23 cellular contexts compared by ENCODE assay signal in the genomic region with DNA sequence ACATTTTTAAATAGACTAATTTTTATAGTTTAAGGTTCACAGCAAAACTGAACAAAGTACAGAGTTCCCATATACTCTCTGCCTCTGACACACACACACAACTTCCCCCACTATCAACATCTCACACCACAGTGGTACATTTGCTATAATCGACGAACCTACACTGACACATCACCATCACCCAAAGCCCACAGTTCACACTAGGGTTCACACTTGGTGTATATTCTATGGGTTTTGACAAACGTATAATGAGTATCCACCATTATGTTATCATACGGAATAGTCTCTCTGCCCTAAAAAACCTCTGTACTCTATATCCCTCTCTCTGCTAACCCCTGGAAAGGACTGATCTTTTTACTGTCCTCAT. TPM values are rescaled to one million over a fixed set of nuclear protein-coding genes. Genes with fewer than 3 reads are reported as not detected.
DNase-seq lines count a peak whose midpoint lies in the region; ATAC-seq, FAIRE-seq and TF ChIP-seq lines count a peak whose summit lies in the region.
"Had no signal": no experiment of that assay in that cellular context is flagged by ENCODE, and none has a peak within 500 bp of the region (broad histone marks: within the 10 kb centered on the region; RNA-seq: fewer than 3 reads in every experiment).

No MANE protein-coding gene starts in this region.

- peak overlapping the region; percentile 47 for H3K27ac Mint-ChIP-seq in activated CD4-positive, alpha-beta memory T cell treated with anti-CD3 and anti-CD28 coated beads for 36 hours
- no peak overlapping the region for H3K27ac Mint-ChIP-seq in activated CD4-positive, alpha-beta memory T cell treated with anti-CD3 and anti-CD28 coated beads, Interleukin-2, amount 10 ng/mL, durations not matched to agents 7 days and 5 days
- peak overlapping the region; percentile 70 for H3K27ac Mint-ChIP-seq in nephron progenitor cell

- H3K9me3 ChIP-seq in K562 (replicated peaks; ENCODE audit: control insufficient read depth, insufficient read depth, low read depth, low read length): no peaks in the 10 kb centered on the region

- TF ChIP-seq CTCF in K562 (IDR thresholded peaks at IDR 0.05 in 2 of 3, conservative IDR thresholded peaks at IDR 0.05 in 1 of 3; ENCODE audit: insufficient read depth in 2 of 3, low read depth in 1 of 3, low read length in 3 of 3) (no peak), nephron progenitor cell (IDR thresholded peaks at IDR 0.05) (no peak)

- no peak overlapping the region for H3K4me3 ChIP-seq in K562
- H3K4me3 ChIP-seq: coronary artery, lung, SK-N-MC, skin epidermis had no signal

- TF ChIP-seq EP300 in K562 (IDR thresholded peaks at IDR 0.05; ENCODE audit: low read length): no peak

- no peaks in the 10 kb centered on the region for H3K27me3 Mint-ChIP-seq in activated CD4-positive, alpha-beta memory T cell treated with anti-CD3 and anti-CD28 coated beads for 36 hours
- H3K27me3 Mint-ChIP-seq in activated CD4-positive, alpha-beta memory T cell treated with anti-CD3 and anti-CD28 coated beads, Interleukin-2, amount 10 ng/mL, durations not matched to agents 7 days and 5 days: no peaks in the 10 kb centered on the region
- H3K27me3 Mint-ChIP-seq in nephron progenitor cell (ENCODE audit: low read depth, poor library complexity): no peaks in the 10 kb centered on the region

- no peak overlapping the region for H3K27ac ChIP-seq in K562 (ENCODE audit: extremely low read depth, low read depth, low read length)
- H3K27ac ChIP-seq: coronary artery, SK-N-MC had no signal

- intact Hi-C loops in activated CD4-positive, alpha-beta memory T cell treated with anti-CD3 and anti-CD28 coated beads for 36 hours (cut with micrococcal nuclease): loop anchor here (1.0 kb wide), 2 partner anchors 9 to 15 kb away; partner anchors contain the start of gene TMEM30A
- intact Hi-C loops in K562 (cut with micrococcal nuclease): no loop called here

- no peak overlapping the region for H3K4me2 ChIP-seq in K562 (ENCODE audit: insufficient read depth, low read length)

- in situ Hi-C loops in K562 (cut with MboI): loop anchor here (10.0 kb wide), 1 partner anchor 256 kb away; no protein-coding TSS in a partner anchor

- FAIRE-seq in GM19239 (lab: Jason Lieb, UNC) (peak; percentile 45), K562 (lab: Jason Lieb, UNC) (no peak)
- FAIRE-seq: kidney had no signal

- no peak for DNase-seq in activated CD4-positive, alpha-beta memory T cell treated with anti-CD3 and anti-CD28 coated beads for 36 hours
- DNase-seq in activated CD4-positive, alpha-beta memory T cell treated with anti-CD3 and anti-CD28 coated beads, Interleukin-2, amount 10 ng/mL, durations not matched to agents 7 days and 5 days: no peak
- DNase-seq in GM19239 (ENCODE audit: insufficient read length, low spot score): no peak
- no peak for DNase-seq in K562 (ENCODE audit: extremely low read depth in 1 of 4, low spot score in 3 of 4)
- no peak for DNase-seq in nephron progenitor cell
- DNase-seq in SKM-1 treated with dmso at 0.1 percent for 144 hours (lab: John Stamatoyannopoulos, UW; ENCODE audit: unreplicated experiment): no peak
- DNase-seq in T1000 (lab: John Stamatoyannopoulos, UW): no peak
- DNase-seq: 8988T; AML-193; COR-L47; DND-41; kidney; MM.1S; NCI-H146; NCI-H524 treated with DMSO at 0.1 percent for 48 hours; nucleus accumbens; stimulated activated naive CD4-positive, alpha-beta T cell had no signal

- H3K9ac ChIP-seq in K562 (ENCODE audit: insufficient read depth in 1 of 2, low read depth in 2 of 2, low read length in 2 of 2): no peak overlapping the region

- H3K9me3 Mint-ChIP-seq in activated CD4-positive, alpha-beta memory T cell treated with anti-CD3 and anti-CD28 coated beads for 36 hours: no peaks in the 10 kb centered on the region
- H3K9me3 Mint-ChIP-seq in activated CD4-positive, alpha-beta memory T cell treated with anti-CD3 and anti-CD28 coated beads, Interleukin-2, amount 10 ng/mL, durations not matched to agents 7 days and 5 days: peaks cover 4% of the 10 kb centered on the region
- peaks cover 31% of the 10 kb centered on the region for H3K9me3 Mint-ChIP-seq in nephron progenitor cell
- H3K9me3 Mint-ChIP-seq: T-helper 2 cell treated with Interferon-gamma antibody and Interleukin-4, amounts not matched to agents 5 μg/mL and 100 μg/mL, for 36 hours had no signal

- TF ChIP-seq RAD21 in K562 (CRISPR knock-in tag; conservative IDR thresholded peaks at IDR 0.05 in 1 of 2, IDR thresholded peaks at IDR 0.05 in 1 of 2): no peak

- H3K4me3 Mint-ChIP-seq in activated CD4-positive, alpha-beta memory T cell treated with anti-CD3 and anti-CD28 coated beads for 36 hours: no peak overlapping the region
- H3K4me3 Mint-ChIP-seq in activated CD4-positive, alpha-beta memory T cell treated with anti-CD3 and anti-CD28 coated beads, Interleukin-2, amount 10 ng/mL, durations not matched to agents 7 days and 5 days: no peak overlapping the region
- H3K4me3 Mint-ChIP-seq in nephron progenitor cell: no peak overlapping the region
- H3K4me3 Mint-ChIP-seq: T-helper 2 cell treated with Interferon-gamma antibody and Interleukin-4, amounts not matched to agents 5 μg/mL and 100 μg/mL, for 36 hours had no signal

- peaks cover 17% of the 10 kb centered on the region; the same call in 2 of the 3 replicates for H3K36me3 ChIP-seq in K562 (ENCODE audit: control insufficient read depth, insufficient read depth, low read length)

- H3K9me1 ChIP-seq in K562 (ENCODE audit: control insufficient read depth, insufficient read depth, low read length): no peaks in the 10 kb centered on the region

- peaks cover 54% of the 10 kb centered on the region for H3K4me1 Mint-ChIP-seq in activated CD4-positive, alpha-beta memory T cell treated with anti-CD3 and anti-CD28 coated beads for 36 hours (ENCODE audit: low read depth)
- H3K4me1 Mint-ChIP-seq in activated CD4-positive, alpha-beta memory T cell treated with anti-CD3 and anti-CD28 coated beads, Interleukin-2, amount 10 ng/mL, durations not matched to agents 7 days and 5 days: peaks cover 31% of the 10 kb centered on the region
- H3K4me1 Mint-ChIP-seq in nephron progenitor cell: peaks cover 22% of the 10 kb centered on the region

- BruUV-seq in K562 (replicated peaks; lab: Mats Ljungman, UMichigan): no TSS peak

- ATAC-seq in K562 (peak; percentile 29; the same call in 2 of the 3 replicates), HG02571 (IDR thresholded peaks at IDR 0.05; ENCODE audit: unreplicated experiment) (no peak)

- CTCF ChIA-PET in activated CD4-positive, alpha-beta memory T cell treated with anti-CD3 and anti-CD28 coated beads for 36 hours (lab: Charles Lee): interaction anchor here (5.0 kb wide), 1 partner anchor 15 kb away, joined by 48 read pairs; the partner anchor contains the start of gene TMEM30A
- CTCF ChIA-PET in activated CD4-positive, alpha-beta memory T cell treated with anti-CD3 and anti-CD28 coated beads, Interleukin-2, amount 10 ng/mL, durations not matched to agents 7 days and 5 days (lab: Charles Lee): interaction anchor here (3.8 kb wide), 1 partner anchor 10 kb away, joined by 20 read pairs; no protein-coding TSS in a partner anchor
- CTCF ChIA-PET in K562 (lab: Yijun Ruan, JAX; ENCODE audit: low intra/inter-chr PET ratio): no interaction called here

- 68% methylated on average over 4 of the region's 4 CpGs for WGBS in K562 (ENCODE audit: insufficient coverage, low coverage, missing lambda C conversion rate)

- peaks cover 66% of the 10 kb centered on the region for H3K79me2 ChIP-seq in K562 (ENCODE audit: control insufficient read depth, insufficient read depth, low read length)

- POLR2A ChIA-PET in activated CD4-positive, alpha-beta memory T cell treated with anti-CD3 and anti-CD28 coated beads for 36 hours (lab: Charles Lee): interaction anchor here (1.3 kb wide), 1 partner anchor 14 kb away, joined by 3 read pairs; no protein-coding TSS in a partner anchor
- POLR2A ChIA-PET in activated CD4-positive, alpha-beta memory T cell treated with anti-CD3 and anti-CD28 coated beads, Interleukin-2, amount 10 ng/mL, durations not matched to agents 7 days and 5 days (lab: Charles Lee): interaction anchor here (5.2 kb wide), 1 partner anchor 15 kb away, joined by 28 read pairs; the partner anchor contains the start of gene TMEM30A
- POLR2A ChIA-PET in K562 (lab: Yijun Ruan, JAX): interaction anchor here (1.2 to 1.9 kb wide), 2 partner anchors 9 to 15 kb away, joined by 3 to 5 read pairs; partner anchors contain the start of gene TMEM30A

- H3K36me3 Mint-ChIP-seq in activated CD4-positive, alpha-beta memory T cell treated with anti-CD3 and anti-CD28 coated beads for 36 hours: peaks cover 25% of the 10 kb centered on the region
- peaks cover 32% of the 10 kb centered on the region for H3K36me3 Mint-ChIP-seq in activated CD4-positive, alpha-beta memory T cell treated with anti-CD3 and anti-CD28 coated beads, Interleukin-2, amount 10 ng/mL, durations not matched to agents 7 days and 5 days (ENCODE audit: low read depth)
- peaks cover 50% of the 10 kb centered on the region for H3K36me3 Mint-ChIP-seq in nephron progenitor cell (ENCODE audit: low read depth)

- H3K27me3 ChIP-seq in K562 (ENCODE audit: control insufficient read depth in 2 of 2, insufficient read depth in 2 of 2, low read length in 2 of 2): no peaks in the 10 kb centered on the region

- H4K20me1 ChIP-seq in K562 (replicated peaks; ENCODE audit: control insufficient read depth, insufficient read depth, low read length): 0 out of 2 replicates have a peak, but pooled peaks cover 3% of the 10 kb centered on the region

- H2AFZ ChIP-seq in K562 (ENCODE audit: low read depth, low read length): no peak overlapping the region

- H3K4me1 ChIP-seq in K562 (replicated peaks in 1 of 2; ENCODE audit: control insufficient read depth in 2 of 2, insufficient read depth in 2 of 2, low read length in 2 of 2): no peaks in the 10 kb centered on the region

- no peak for TF ChIP-seq POLR2A in K562 (conservative IDR thresholded peaks at IDR 0.05)

RNA-seq across cellular contexts. Expression of gene TMEM30A, which starts 15.6 kb away (rescaled TPM):
- 10 to 100 TPM; 46.6 to 50.1 TPM for total RNA-seq in activated CD4-positive, alpha-beta memory T cell treated with anti-CD3 and anti-CD28 coated beads for 36 hours
- 10 to 100 TPM; 60.1 to 60.4 TPM for total RNA-seq in activated CD4-positive, alpha-beta memory T cell treated with anti-CD3 and anti-CD28 coated beads, Interleukin-2, amount 10 ng/mL, durations not matched to agents 7 days and 5 days
- total RNA-seq in K562 (2011; cell fraction: chromatin; rRNA removed; ENCODE audit: low replicate concordance): 14.6 and 50.2 TPM in 2 replicates
- 9.2 and 12.1 TPM in 2 replicates for total RNA-seq in K562 (2011; cell fraction: nucleolus; rRNA removed)
- total RNA-seq in K562 (2011; cell fraction: nucleoplasm; rRNA removed): 30.1 and 51.8 TPM in 2 replicates
- total RNA-seq in K562 (2014; rRNA removed): 16.3 and 17.1 TPM in 2 replicates
- 31.2 and 37.1 TPM in 2 replicates for total RNA-seq in K562 (2014; rRNA removed; fragmentation: Illumina TruSeq; extraction: Trizol)
- total RNA-seq in K562 (2015; rRNA removed; fragmentation: Illumina TruSeq; extraction: Trizol): 27.0 and 29.2 TPM in 2 replicates
- total RNA-seq in K562 (2021): 27.4 and 29.5 TPM in 2 replicates
- polyA plus RNA-seq in K562 (2011; rRNA removed): 14.0 and 15.0 TPM in 2 replicates
- 2.8 and 6.8 TPM in 2 replicates for polyA plus RNA-seq in K562 (2011; cell fraction: cytosol; rRNA removed)
- polyA plus RNA-seq in K562 (2011; cell fraction: nucleus; rRNA removed): 6.6 and 11.8 TPM in 2 replicates
- 23.0 and 34.7 TPM in 2 replicates for polyA plus RNA-seq in K562 (2012)
- 20.6 and 21.3 TPM in 2 replicates for polyA plus RNA-seq in K562 (2014; fragmentation: Illumina TruSeq; extraction: Trizol)
- 1 to 10 TPM; 6.5 to 9.0 TPM for polyA plus RNA-seq in K562 (2014; fragmentation: Nextera tagmentation; extraction: Ambion mirVana)
- polyA plus RNA-seq in K562 (2014; rRNA removed): 16.3 and 16.7 TPM in 2 replicates
- polyA minus RNA-seq in K562 (2011; rRNA and poly(A)+ RNA removed): 30.7 and 39.1 TPM in 2 replicates
- 7.9 and 8.2 TPM in 2 replicates for polyA minus RNA-seq in K562 (2011; cell fraction: cytosol; rRNA and poly(A)+ RNA removed)
- 6.6 and 12.9 TPM in 2 replicates for polyA minus RNA-seq in K562 (2011; cell fraction: nucleus; rRNA and poly(A)+ RNA removed)

RNA-seq across cellular contexts. Expression of gene COX7A2, which starts 25.4 kb away (rescaled TPM):
- 100 to 1,000 TPM; 564 to 566 TPM for total RNA-seq in activated CD4-positive, alpha-beta memory T cell treated with anti-CD3 and anti-CD28 coated beads for 36 hours
- 100 to 1,000 TPM; 469 to 471 TPM for total RNA-seq in activated CD4-positive, alpha-beta memory T cell treated with anti-CD3 and anti-CD28 coated beads, Interleukin-2, amount 10 ng/mL, durations not matched to agents 7 days and 5 days
- 16.2 and 38.9 TPM in 2 replicates for total RNA-seq in K562 (2011; cell fraction: chromatin; rRNA removed; ENCODE audit: low replicate concordance)
- 35.9 and 40.2 TPM in 2 replicates for total RNA-seq in K562 (2011; cell fraction: nucleolus; rRNA removed)
- 46.6 and 74.0 TPM in 2 replicates for total RNA-seq in K562 (2011; cell fraction: nucleoplasm; rRNA removed)
- total RNA-seq in K562 (2014; rRNA removed): 182 and 234 TPM in 2 replicates
- total RNA-seq in K562 (2014; rRNA removed; fragmentation: Illumina TruSeq; extraction: Trizol): 546 and 593 TPM in 2 replicates
- 529 and 585 TPM in 2 replicates for total RNA-seq in K562 (2015; rRNA removed; fragmentation: Illumina TruSeq; extraction: Trizol)
- 548 and 636 TPM in 2 replicates for total RNA-seq in K562 (2021)
- 833 and 852 TPM in 2 replicates for polyA plus RNA-seq in K562 (2011; rRNA removed)
- 229 and 319 TPM in 2 replicates for polyA plus RNA-seq in K562 (2011; cell fraction: cytosol; rRNA removed)
- 197 and 351 TPM in 2 replicates for polyA plus RNA-seq in K562 (2011; cell fraction: nucleus; rRNA removed)
- 641 and 749 TPM in 2 replicates for polyA plus RNA-seq in K562 (2012)
- 472 and 685 TPM in 2 replicates for polyA plus RNA-seq in K562 (2014; fragmentation: Illumina TruSeq; extraction: Trizol)
- polyA plus RNA-seq in K562 (2014; fragmentation: Nextera tagmentation; extraction: Ambion mirVana): 1,000 to 10,000 TPM; 1,858 to 2,216 TPM
- polyA plus RNA-seq in K562 (2014; rRNA removed): 402 and 501 TPM in 2 replicates
- polyA minus RNA-seq in K562 (2011; rRNA and poly(A)+ RNA removed): 40.4 and 45.6 TPM in 2 replicates
- polyA minus RNA-seq in K562 (2011; cell fraction: cytosol; rRNA and poly(A)+ RNA removed): 38.7 and 61.6 TPM in 2 replicates
- polyA minus RNA-seq in K562 (2011; cell fraction: nucleus; rRNA and poly(A)+ RNA removed): 12.9 and 28.1 TPM in 2 replicates
